In the genomic region with DNA sequence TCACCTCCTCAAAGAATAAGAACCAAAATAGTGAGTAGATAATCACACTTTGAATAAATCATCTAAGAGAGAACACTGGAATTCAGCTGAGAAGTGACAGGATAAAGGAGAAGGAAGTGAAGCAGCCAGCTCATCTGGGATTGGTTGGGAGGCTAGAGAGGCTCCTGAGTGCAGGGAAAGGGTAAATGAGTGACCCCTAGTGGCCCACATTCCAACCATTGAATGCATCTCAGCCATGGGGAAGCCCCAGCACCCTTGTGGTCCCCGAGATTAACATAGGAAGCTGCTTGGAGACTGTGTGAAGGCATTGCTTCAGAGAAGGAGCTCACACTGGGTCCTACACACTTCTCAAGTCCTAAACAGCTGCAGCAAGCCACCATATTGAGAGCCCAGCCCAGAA, we compare ENCODE assay signal across 12 cellular contexts.
A peak's percentile ranks its signal among the peaks of the same experiment; 100 is the strongest.
DNase-seq lines count a peak whose midpoint lies in the region; ATAC-seq and TF ChIP-seq lines count a peak whose summit lies in the region.
"Had no signal": no experiment of that assay in that cellular context is flagged by ENCODE, and none has a peak within 500 bp of the region (broad histone marks: within the 10 kb centered on the region; RNA-seq: fewer than 3 reads in every experiment).

No MANE protein-coding gene starts in this region.

- H3K9me3 ChIP-seq in Loucy (ENCODE audit: insufficient read depth, low read depth, low read length), result peaks cover 3% of the 10 kb centered on the region; the same call in 1 of the 2 replicates
- H3K9me3 ChIP-seq: MG63 had no signal

- no peaks in the 10 kb centered on the region for H3K27me3 ChIP-seq in Loucy (ENCODE audit: insufficient read depth, low read length, poor library complexity, severe bottlenecking)
- H3K27me3 ChIP-seq: MG63 had no signal

- no peaks in the 10 kb centered on the region for H3K4me1 ChIP-seq in Loucy (ENCODE audit: insufficient read depth, low read length, poor library complexity, severe bottlenecking)

- no peak overlapping the region for H3K4me3 ChIP-seq in Loucy (ENCODE audit: low read length, poor library complexity, severe bottlenecking)
- H3K4me3 ChIP-seq: MG63 had no signal

- no peaks in the 10 kb centered on the region for H3F3A ChIP-seq in Loucy (ENCODE audit: low read depth)

- no peaks in the 10 kb centered on the region for H4K20me1 ChIP-seq in Loucy (ENCODE audit: insufficient read depth, low read length, poor library complexity, severe bottlenecking)

- H3K4me2 ChIP-seq in Loucy (ENCODE audit: low read depth, low read length, poor library complexity, severe bottlenecking), result no peak overlapping the region

- H3K9ac ChIP-seq in Loucy (ENCODE audit: low read depth, low read length, poor library complexity, severe bottlenecking), result no peak overlapping the region

- DNase-seq in islet precursor cell, result no peak
- DNase-seq in NCI-H1436 (lab: John Stamatoyannopoulos, UW), result no peak
- DNase-seq: activated T-cell treated with anti-CD3 and anti-CD28 coated beads, Interleukin-2, amount 50 U/mL, for 24 hours; MG63; NK-92 treated with Interleukin-12 subunit alpha and Interleukin-12 subunit beta, amount 100 ng/mL, for 24 hours; T1000 had no signal

- no peaks in the 10 kb centered on the region for H3K79me2 ChIP-seq in Loucy (ENCODE audit: insufficient read depth, low read length)

- H2AFZ ChIP-seq in Loucy (ENCODE audit: low read length), result no peak overlapping the region

- ATAC-seq in GM18867 (IDR thresholded peaks at IDR 0.05; ENCODE audit: unreplicated experiment), result peak; percentile 92
- ATAC-seq in HG02623 (IDR thresholded peaks at IDR 0.05; ENCODE audit: unreplicated experiment), result peak; percentile 77
- no peak for ATAC-seq in esophagus mucosa
- no peak for ATAC-seq in GM21528 (IDR thresholded peaks at IDR 0.05; ENCODE audit: low FRiP score, unreplicated experiment)

- H3K27ac ChIP-seq in 22Rv1, result no peak overlapping the region

- TF ChIP-seq CTCF in 22Rv1 (IDR thresholded peaks at IDR 0.05) (peak; percentile 21; the same call in 1 of the 2 replicates), Loucy (conservative IDR thresholded peaks at IDR 0.05; ENCODE audit: low read length) (peak; percentile 17; the same call in 1 of the 2 replicates)

- H3K9me2 ChIP-seq in Loucy (replicated peaks; ENCODE audit: low read depth, low read length), result no peaks in the 10 kb centered on the region

- H3K36me3 ChIP-seq in Loucy (ENCODE audit: insufficient read depth, low read length), result no peaks in the 10 kb centered on the region
- H3K36me3 ChIP-seq: MG63 had no signal

Comparison
In these comparisons a context has a peak if more than half of its experiments do, and no peak if none do; other contexts are left out.
1. ATAC-seq: peak in GM18867 (single experiment) and HG02623 (single experiment); none in esophagus mucosa (single experiment) and GM21528 (single experiment).